Comparison of ENCODE assay signal across 23 cellular contexts in the genomic region with DNA sequence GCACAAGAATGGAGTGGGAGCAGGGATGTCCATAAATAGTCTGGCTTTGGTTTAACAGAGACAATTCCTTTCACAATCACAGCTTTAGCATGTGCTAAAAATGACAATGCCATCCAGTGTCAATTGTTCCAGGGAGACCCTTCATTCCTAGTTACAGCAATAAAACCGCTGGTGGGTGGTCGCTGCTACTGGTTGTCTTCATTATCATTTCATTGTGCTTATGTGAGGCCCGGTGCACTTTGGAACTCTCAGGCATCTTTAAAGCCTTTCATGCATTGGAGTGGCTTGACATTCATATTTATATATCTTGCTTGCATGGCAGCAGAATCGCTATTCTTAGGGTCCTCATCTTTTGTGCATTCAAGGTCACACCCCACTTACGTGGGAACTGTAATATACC.
"Had no signal": no experiment of that assay in that cellular context is flagged by ENCODE, and none has a peak within 500 bp of the region (broad histone marks: within the 10 kb centered on the region; RNA-seq: fewer than 3 reads in every experiment).

No MANE protein-coding gene starts in this region.

- H3K27me3 Mint-ChIP-seq: dendritic cell treated with granulocyte-macrophage colony-stimulating factor and Interleukin-4, amounts not matched to agents 40 ng/mL and 50 ng/mL, for 4 days; effector memory CD8-positive, alpha-beta T cell had no signal

- H3K27ac Mint-ChIP-seq: dendritic cell treated with granulocyte-macrophage colony-stimulating factor and Interleukin-4, amounts not matched to agents 40 ng/mL and 50 ng/mL, for 4 days; effector memory CD8-positive, alpha-beta T cell; natural killer cell treated with Interleukin-12 subunit alpha and Interleukin-12 subunit beta and Interleukin-15 and Interleukin-18, amount 100 ng/mL, for 72 hours; stimulated activated effector memory CD8-positive, alpha-beta T cell treated with anti-CD3 and anti-CD28 coated beads, Interleukin-12 subunit alpha, Interleukin-12 subunit beta, amount 100 ng/mL, for 72 hours had no signal

- H3K9me3 ChIP-seq: esophagus squamous epithelium, neutrophil, psoas muscle, sigmoid colon, suprapubic skin, thyroid gland, upper lobe of left lung, uterus had no signal

- H3K36me3 ChIP-seq: esophagus squamous epithelium, neutrophil, sigmoid colon, suprapubic skin, thyroid gland, upper lobe of left lung, uterus had no signal

- H3K4me1 Mint-ChIP-seq: stimulated activated effector memory CD8-positive, alpha-beta T cell treated with anti-CD3 and anti-CD28 coated beads, Interleukin-12 subunit alpha, Interleukin-12 subunit beta, amount 100 ng/mL, for 72 hours had no signal

- H3K4me3 ChIP-seq: esophagus squamous epithelium, hepatocyte, lung, psoas muscle, sigmoid colon, smooth muscle cell, suprapubic skin, thyroid gland, upper lobe of left lung, uterus had no signal

- H3K9me3 Mint-ChIP-seq: dendritic cell treated with granulocyte-macrophage colony-stimulating factor and Interleukin-4, amounts not matched to agents 40 ng/mL and 50 ng/mL, for 4 days; effector memory CD8-positive, alpha-beta T cell; natural killer cell treated with Interleukin-12 subunit alpha and Interleukin-12 subunit beta and Interleukin-15 and Interleukin-18, amount 100 ng/mL, for 72 hours; stimulated activated effector memory CD8-positive, alpha-beta T cell treated with anti-CD3 and anti-CD28 coated beads, Interleukin-12 subunit alpha, Interleukin-12 subunit beta, amount 100 ng/mL, for 72 hours had no signal

- DNase-seq: effector memory CD8-positive, alpha-beta T cell; esophagus squamous epithelium; foreskin fibroblast; left colon; left ventricle myocardium superior; mesenchymal stem cell; midbrain; psoas muscle; sigmoid colon; stimulated activated CD4-positive, alpha-beta T cell treated with anti-CD3 and anti-CD28 coated beads, Interleukin-4, amount 100 ng/mL, for 1 hour; stimulated activated CD8-positive, alpha-beta memory T cell treated with anti-CD3 and anti-CD28 coated beads, Interleukin-4, amount 100 ng/mL, for 48 hours; stimulated activated naive CD8-positive, alpha-beta T cell treated with anti-CD3 and anti-CD28 coated beads, Interleukin-15, Interleukin-2, amounts not matched to agents 100 U/mL and 50 U/mL, for 24 hours; thyroid gland; upper lobe of left lung; uterus had no signal

- H3K27ac ChIP-seq: esophagus squamous epithelium, hepatocyte, psoas muscle, sigmoid colon, suprapubic skin, thyroid gland, upper lobe of left lung, uterus had no signal

- H3K36me3 Mint-ChIP-seq: natural killer cell treated with Interleukin-12 subunit alpha and Interleukin-12 subunit beta and Interleukin-15 and Interleukin-18, amount 100 ng/mL, for 72 hours; stimulated activated effector memory CD8-positive, alpha-beta T cell treated with anti-CD3 and anti-CD28 coated beads, Interleukin-12 subunit alpha, Interleukin-12 subunit beta, amount 100 ng/mL, for 72 hours had no signal

- ATAC-seq: effector memory CD8-positive, alpha-beta T cell; left colon; left ventricle myocardium superior; natural killer cell treated with Interleukin-12 subunit alpha and Interleukin-12 subunit beta and Interleukin-15 and Interleukin-18, amount 100 ng/mL, for 72 hours; psoas muscle; stimulated activated effector memory CD8-positive, alpha-beta T cell treated with anti-CD3 and anti-CD28 coated beads, Interleukin-12 subunit alpha, Interleukin-12 subunit beta, amount 100 ng/mL, for 72 hours; stimulated activated naive CD8-positive, alpha-beta T cell treated with anti-CD3 and anti-CD28 coated beads, Interleukin-15, Interleukin-2, amounts not matched to agents 100 U/mL and 50 U/mL, for 24 hours had no signal

- H3K4me1 ChIP-seq: esophagus squamous epithelium, suprapubic skin, thyroid gland, uterus had no signal

- H3K4me3 Mint-ChIP-seq: dendritic cell treated with granulocyte-macrophage colony-stimulating factor and Interleukin-4, amounts not matched to agents 40 ng/mL and 50 ng/mL, for 4 days; effector memory CD8-positive, alpha-beta T cell; natural killer cell treated with Interleukin-12 subunit alpha and Interleukin-12 subunit beta and Interleukin-15 and Interleukin-18, amount 100 ng/mL, for 72 hours; stimulated activated effector memory CD8-positive, alpha-beta T cell treated with anti-CD3 and anti-CD28 coated beads, Interleukin-12 subunit alpha, Interleukin-12 subunit beta, amount 100 ng/mL, for 72 hours had no signal

- H3K27me3 ChIP-seq: hepatocyte, neutrophil, sigmoid colon, suprapubic skin, thyroid gland, upper lobe of left lung, uterus had no signal
